Comparison of ENCODE assay signal across 8 cellular contexts in the genomic region with DNA sequence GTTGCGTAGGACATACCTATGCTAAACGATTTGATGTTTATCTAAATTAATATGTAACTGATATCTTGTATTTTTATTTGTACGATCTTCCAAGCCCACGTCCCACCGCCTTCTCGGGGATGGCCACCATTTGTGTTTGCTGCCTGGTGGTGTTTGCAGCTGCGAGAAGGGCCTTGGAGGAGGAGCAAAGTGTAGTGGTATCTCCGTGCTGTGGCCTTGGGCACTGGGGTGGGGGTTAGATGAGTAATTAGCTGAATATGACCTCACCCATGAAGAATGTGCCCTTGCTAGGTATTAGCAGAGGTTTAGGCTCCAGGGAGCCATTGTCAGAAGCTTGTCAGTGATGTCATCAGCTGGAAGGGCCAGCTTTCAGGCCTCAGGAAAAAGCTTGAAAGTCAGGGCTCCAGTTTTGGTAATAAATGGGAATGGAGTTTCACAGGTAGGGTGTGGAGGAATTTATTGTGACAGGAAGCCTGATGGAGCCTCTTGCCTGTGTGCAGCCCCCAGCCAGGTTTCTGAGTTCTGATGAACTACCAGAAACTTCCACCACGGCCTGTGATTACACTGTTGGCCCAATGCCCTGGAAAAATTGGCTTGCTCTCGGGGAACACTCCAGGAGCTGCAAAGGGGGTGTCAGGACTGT. TPM values are rescaled to one million over a fixed set of nuclear protein-coding genes. Genes with fewer than 3 reads are reported as not detected.
DNase-seq lines count a peak whose midpoint lies in the region; ATAC-seq and TF ChIP-seq lines count a peak whose summit lies in the region.

No MANE protein-coding gene starts in this region.

- H3K27me3 ChIP-seq in RWPE2 (ENCODE audit: insufficient read depth, poor library complexity, severe bottlenecking) (no peaks in the 10 kb centered on the region), gastroesophageal sphincter (no peaks in the 10 kb centered on the region), ovary (no peaks in the 10 kb centered on the region)

- no peak overlapping the region for H3K4me3 Mint-ChIP-seq in activated CD4-positive, alpha-beta memory T cell treated with anti-CD3 and anti-CD28 coated beads, Interleukin-2, amount 10 ng/mL, durations not matched to agents 7 days and 5 days

- H3K4me1 ChIP-seq in ES-I3 (ENCODE audit: insufficient read depth, low read length): peaks cover 51% of the 10 kb centered on the region
- peaks cover 87% of the 10 kb centered on the region for H3K4me1 ChIP-seq in RWPE2 (ENCODE audit: insufficient read depth, poor library complexity, severe bottlenecking)
- H3K4me1 ChIP-seq in gastroesophageal sphincter: peaks cover 10 to 98% (median 47%) of the 10 kb centered on the region in 3 donors
- peaks cover 13% of the 10 kb centered on the region for H3K4me1 ChIP-seq in ovary (ENCODE audit: insufficient read depth)

- H3K9me3 Mint-ChIP-seq in activated CD4-positive, alpha-beta memory T cell treated with anti-CD3 and anti-CD28 coated beads, Interleukin-2, amount 10 ng/mL, durations not matched to agents 7 days and 5 days: no peaks in the 10 kb centered on the region

- no peaks in the 10 kb centered on the region for H3K36me3 Mint-ChIP-seq in activated CD4-positive, alpha-beta memory T cell treated with anti-CD3 and anti-CD28 coated beads, Interleukin-2, amount 10 ng/mL, durations not matched to agents 7 days and 5 days (ENCODE audit: low read depth)

- no peak for TF ChIP-seq CTCF in RWPE2 (IDR thresholded peaks at IDR 0.05; ENCODE audit: poor library complexity, severe bottlenecking)
- peak in 1 of 4 experiments; percentile 2 for TF ChIP-seq CTCF in gastroesophageal sphincter (IDR thresholded peaks at IDR 0.05)
- no peak for TF ChIP-seq CTCF in ovary (IDR thresholded peaks at IDR 0.05)

- H3K27ac Mint-ChIP-seq in activated CD4-positive, alpha-beta memory T cell treated with anti-CD3 and anti-CD28 coated beads, Interleukin-2, amount 10 ng/mL, durations not matched to agents 7 days and 5 days: no peak overlapping the region

- peak; percentile 88 for DNase-seq in RWPE2 (ENCODE audit: low spot score)
- peak; percentile 51 to 70 (median 65) for DNase-seq in ovary
- DNase-seq in activated CD8-positive, alpha-beta memory T cell treated with anti-CD3 and anti-CD28 coated beads, Interleukin-2, amount 50 U/mL, for 48 hours: no peak
- no peak for DNase-seq in activated CD8-positive, alpha-beta memory T cell treated with anti-CD3 and anti-CD28 coated beads for 24 hours
- no peak for DNase-seq in activated CD4-positive, alpha-beta memory T cell treated with anti-CD3 and anti-CD28 coated beads, Interleukin-2, amount 10 ng/mL, durations not matched to agents 7 days and 5 days

- peak overlapping the region; percentile 94 for H3K27ac ChIP-seq in RWPE2 (ENCODE audit: poor library complexity, severe bottlenecking)
- H3K27ac ChIP-seq in gastroesophageal sphincter: peak overlapping the region; percentile 76 to 85 (median 84)
- H3K27ac ChIP-seq in ovary: peak overlapping the region; percentile 26 to 35

- TF ChIP-seq POLR2A in gastroesophageal sphincter (IDR thresholded peaks at IDR 0.05): no peak
- no peak for TF ChIP-seq POLR2A in ovary (IDR thresholded peaks at IDR 0.05)

- peaks cover 16% of the 10 kb centered on the region for H3K4me1 Mint-ChIP-seq in activated CD4-positive, alpha-beta memory T cell treated with anti-CD3 and anti-CD28 coated beads, Interleukin-2, amount 10 ng/mL, durations not matched to agents 7 days and 5 days

- H3K9me3 ChIP-seq in ES-I3 (ENCODE audit: control insufficient read depth, insufficient read depth, low read length) (no peaks in the 10 kb centered on the region), RWPE2 (ENCODE audit: severe bottlenecking) (no peaks in the 10 kb centered on the region), gastroesophageal sphincter (no peaks in the 10 kb centered on the region), ovary (no peaks in the 10 kb centered on the region)

- POLR2A ChIA-PET in activated CD4-positive, alpha-beta memory T cell treated with anti-CD3 and anti-CD28 coated beads, Interleukin-2, amount 10 ng/mL, durations not matched to agents 7 days and 5 days (lab: Charles Lee): no interaction called here

- WGBS in gastroesophageal sphincter (ENCODE audit: low coverage in 1 of 2), 2 donors: 49 to 68% methylated on average over 5 to 7 of the region's 10 CpGs
- 45 to 72% (median 67%) methylated on average over 10 of the region's 10 CpGs for WGBS in ovary, 3 donors

- CTCF ChIA-PET in activated CD4-positive, alpha-beta memory T cell treated with anti-CD3 and anti-CD28 coated beads, Interleukin-2, amount 10 ng/mL, durations not matched to agents 7 days and 5 days (lab: Charles Lee): interaction anchor here (0.7 kb wide), 2 partner anchors 42 to 84 kb away, joined by 3 read pairs; no protein-coding TSS in a partner anchor

- H3K36me3 ChIP-seq in ES-I3 (ENCODE audit: insufficient read depth, low read length) (no peaks in the 10 kb centered on the region; the same call in 1 of the 2 replicates), RWPE2 (ENCODE audit: low read depth) (peaks cover 75% of the 10 kb centered on the region), gastroesophageal sphincter (no peaks in the 10 kb centered on the region), ovary (no peaks in the 10 kb centered on the region)

- ATAC-seq in RWPE2 (ENCODE audit: low read depth) (peak; percentile 71), gastroesophageal sphincter (peak; percentile 16), HG02884 (IDR thresholded peaks at IDR 0.05; ENCODE audit: unreplicated experiment) (no peak)

- H3K27me3 Mint-ChIP-seq in activated CD4-positive, alpha-beta memory T cell treated with anti-CD3 and anti-CD28 coated beads, Interleukin-2, amount 10 ng/mL, durations not matched to agents 7 days and 5 days: no peaks in the 10 kb centered on the region

- no peak for TF ChIP-seq EP300 in gastroesophageal sphincter (IDR thresholded peaks at IDR 0.05)
- no peak for TF ChIP-seq EP300 in ovary (IDR thresholded peaks at IDR 0.05)

- intact Hi-C loops in ovary (cut with DNase I): no loop called here

- H3K4me3 ChIP-seq in RWPE2 (ENCODE audit: severe bottlenecking) (no peak overlapping the region), gastroesophageal sphincter (no peak overlapping the region), ovary (no peak overlapping the region)

- peak overlapping the region; percentile 22; the same call in 1 of the 2 replicates for H3K9ac ChIP-seq in ES-I3 (ENCODE audit: low read depth, low read length)

RNA-seq across cellular contexts. Expression of a gene that starts 41.0 kb away (rescaled TPM):
- total RNA-seq in gastroesophageal sphincter: 100 to 1,000 TPM in 1 of 4 donors, 10 to 100 TPM in 3; 60.2 to 138 (median 96.2) TPM
- 100 to 1,000 TPM in 5 of 7 donors, 10 to 100 TPM in 2; 51.9 to 141 (median 126) TPM for total RNA-seq in ovary
- polyA plus RNA-seq in ovary: 100 to 1,000 TPM in 1 of 2 donors, 10 to 100 TPM in 1; 78.6 to 190 TPM
- total RNA-seq in activated CD4-positive, alpha-beta memory T cell treated with anti-CD3 and anti-CD28 coated beads, Interleukin-2, amount 10 ng/mL, durations not matched to agents 7 days and 5 days: 10 to 100 TPM; 33.3 to 37.9 TPM

Comparison
In these comparisons a context has a peak if more than half of its experiments do, and no peak if none do; other contexts are left out.
1. DNase-seq: peak in RWPE2 (single experiment) and ovary (5 of 5); none in activated CD8-positive, alpha-beta memory T cell treated with anti-CD3 and anti-CD28 coated beads, Interleukin-2, amount 50 U/mL, for 48 hours (single experiment), activated CD8-positive, alpha-beta memory T cell treated with anti-CD3 and anti-CD28 coated beads for 24 hours (single experiment) and activated CD4-positive, alpha-beta memory T cell treated with anti-CD3 and anti-CD28 coated beads, Interleukin-2, amount 10 ng/mL, durations not matched to agents 7 days and 5 days (single experiment).
2. H3K27ac ChIP-seq: peak in every context shown above with its lines; median percentile 94 in RWPE2; 84 in gastroesophageal sphincter; 30 in ovary.